ENCODE assay signal across 1 cellular context in the genomic region with DNA sequence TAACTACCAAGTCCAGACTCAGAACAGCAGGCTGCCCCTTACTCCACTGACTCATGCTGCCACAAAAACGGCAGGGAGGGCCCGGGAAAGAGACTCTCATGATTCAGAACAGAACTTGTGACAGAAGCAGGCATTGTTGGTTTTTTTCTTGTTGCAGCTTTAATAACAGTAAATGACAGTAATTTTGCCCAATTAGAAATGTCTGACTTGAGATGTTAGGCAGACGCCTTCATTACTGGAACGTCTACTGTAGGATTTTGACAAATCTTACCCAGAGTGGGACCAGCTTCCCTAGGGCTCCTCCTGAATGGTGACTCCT.
TF ChIP-seq lines count a peak whose summit lies in the region.

No MANE protein-coding gene starts in this region.

TF ChIP-seq in WTC11, 78 proteins besides CTCF, POLR2A, EP300 and RAD21 (continued from another document):
- TF ChIP-seq, protein P1, sequence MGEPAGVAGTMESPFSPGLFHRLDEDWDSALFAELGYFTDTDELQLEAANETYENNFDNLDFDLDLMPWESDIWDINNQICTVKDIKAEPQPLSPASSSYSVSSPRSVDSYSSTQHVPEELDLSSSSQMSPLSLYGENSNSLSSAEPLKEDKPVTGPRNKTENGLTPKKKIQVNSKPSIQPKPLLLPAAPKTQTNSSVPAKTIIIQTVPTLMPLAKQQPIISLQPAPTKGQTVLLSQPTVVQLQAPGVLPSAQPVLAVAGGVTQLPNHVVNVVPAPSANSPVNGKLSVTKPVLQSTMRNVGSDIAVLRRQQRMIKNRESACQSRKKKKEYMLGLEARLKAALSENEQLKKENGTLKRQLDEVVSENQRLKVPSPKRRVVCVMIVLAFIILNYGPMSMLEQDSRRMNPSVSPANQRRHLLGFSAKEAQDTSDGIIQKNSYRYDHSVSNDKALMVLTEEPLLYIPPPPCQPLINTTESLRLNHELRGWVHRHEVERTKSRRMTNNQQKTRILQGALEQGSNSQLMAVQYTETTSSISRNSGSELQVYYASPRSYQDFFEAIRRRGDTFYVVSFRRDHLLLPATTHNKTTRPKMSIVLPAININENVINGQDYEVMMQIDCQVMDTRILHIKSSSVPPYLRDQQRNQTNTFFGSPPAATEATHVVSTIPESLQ (CRISPR knock-in tag; IDR thresholded peaks at IDR 0.05): no peak
- TF ChIP-seq, protein P2, sequence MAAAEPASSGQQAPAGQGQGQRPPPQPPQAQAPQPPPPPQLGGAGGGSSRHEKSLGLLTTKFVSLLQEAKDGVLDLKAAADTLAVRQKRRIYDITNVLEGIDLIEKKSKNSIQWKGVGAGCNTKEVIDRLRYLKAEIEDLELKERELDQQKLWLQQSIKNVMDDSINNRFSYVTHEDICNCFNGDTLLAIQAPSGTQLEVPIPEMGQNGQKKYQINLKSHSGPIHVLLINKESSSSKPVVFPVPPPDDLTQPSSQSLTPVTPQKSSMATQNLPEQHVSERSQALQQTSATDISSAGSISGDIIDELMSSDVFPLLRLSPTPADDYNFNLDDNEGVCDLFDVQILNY (CRISPR knock-in tag; IDR thresholded peaks at IDR 0.05): no peak
- TF ChIP-seq TCF7 (CRISPR knock-in tag; IDR thresholded peaks at IDR 0.05; ENCODE audit: low read depth) (no peak), KAT7 (CRISPR knock-in tag; IDR thresholded peaks at IDR 0.05; ENCODE audit: borderline replicate concordance) (no peak), SOX15 (CRISPR knock-in tag; IDR thresholded peaks at IDR 0.05) (no peak), TEAD4 (CRISPR knock-in tag; IDR thresholded peaks at IDR 0.05) (no peak)
